ENCODE assay signal across 25 cellular contexts in the genomic region with DNA sequence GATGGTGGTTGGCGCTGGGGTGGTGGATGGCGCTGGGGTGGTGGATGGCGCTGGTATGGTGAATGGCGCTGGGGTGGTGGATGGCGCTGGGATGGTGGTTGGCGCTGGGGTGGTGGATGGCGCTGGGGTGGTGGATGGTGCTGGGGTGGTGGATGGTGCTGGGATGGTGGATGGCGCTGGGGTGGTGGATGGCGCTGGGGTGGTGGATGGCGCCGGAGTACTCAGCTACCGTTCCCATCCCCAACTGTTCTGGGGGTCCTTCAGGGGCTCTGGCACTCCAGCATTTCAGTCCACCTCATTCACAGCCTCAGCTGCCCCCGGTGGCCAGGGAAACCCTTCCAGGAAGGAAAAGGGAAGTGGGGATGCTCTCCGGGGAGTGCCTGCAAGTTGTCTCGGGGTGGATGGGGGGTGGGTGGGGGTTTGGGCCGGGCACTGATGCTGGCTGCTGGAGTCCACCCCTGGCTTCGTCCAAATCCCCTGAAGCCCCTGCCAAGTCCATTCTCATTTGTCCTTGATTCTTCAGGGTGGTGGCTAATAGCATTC.
A peak's percentile ranks its signal among the peaks of the same experiment; 100 is the strongest.
DNase-seq lines count a peak whose midpoint lies in the region; ATAC-seq and TF ChIP-seq lines count a peak whose summit lies in the region.
"Had no signal": no experiment of that assay in that cellular context is flagged by ENCODE, and none has a peak within 500 bp of the region (broad histone marks: within the 10 kb centered on the region; RNA-seq: fewer than 3 reads in every experiment).

No MANE protein-coding gene starts in this region.

- H3K4me3 ChIP-seq in RWPE2 (ENCODE audit: severe bottlenecking) = no peak overlapping the region
- H3K4me3 ChIP-seq in mesenchymal stem cell (ENCODE audit: insufficient read depth in 1 of 2, low read depth in 1 of 2, low read length in 2 of 2) = no peak overlapping the region
- H3K4me3 ChIP-seq in transverse colon = no peak overlapping the region
- H3K4me3 ChIP-seq: GM23248 had no signal

- no peak for TF ChIP-seq EP300 in transverse colon (IDR thresholded peaks at IDR 0.05; ENCODE audit: low read depth)

- peaks cover 2% of the 10 kb centered on the region for H3K36me3 Mint-ChIP-seq in T-helper 17 cell (ENCODE audit: low read depth)
- H3K36me3 Mint-ChIP-seq: CD4-positive, alpha-beta memory T cell had no signal

- no peak overlapping the region for H2BK5ac ChIP-seq in mesenchymal stem cell (ENCODE audit: low read depth, low read length, poor library complexity, severe bottlenecking)

- peaks cover 36% of the 10 kb centered on the region for H3K27me3 Mint-ChIP-seq in T-helper 17 cell

- H3K9ac ChIP-seq in mesenchymal stem cell (ENCODE audit: low read length) = no peak overlapping the region
- H3K9ac ChIP-seq: GM23248, SK-N-SH had no signal

- H3K36me3 ChIP-seq in RWPE2 (ENCODE audit: low read depth) (no peaks in the 10 kb centered on the region), mesenchymal stem cell (ENCODE audit: control insufficient read depth in 1 of 2, insufficient read depth in 2 of 2, low read depth in 1 of 2, low read length in 2 of 2) (peaks cover 0 to 7% of the 10 kb centered on the region in 2 experiments), transverse colon (no peaks in the 10 kb centered on the region)

- no peak overlapping the region for H3K23ac ChIP-seq in mesenchymal stem cell (ENCODE audit: low read length in 2 of 2)

- ATAC-seq in left ventricle myocardium superior (no peak), left cardiac atrium (no peak), RWPE2 (ENCODE audit: low read depth) (no peak), T-helper 17 cell (no peak)
- ATAC-seq: Panc1 had no signal

- no peak overlapping the region for H3K4me3 Mint-ChIP-seq in T-helper 17 cell
- H3K4me3 Mint-ChIP-seq: CD4-positive, alpha-beta memory T cell; H9 had no signal

- TF ChIP-seq CTCF in RWPE2 (IDR thresholded peaks at IDR 0.05; ENCODE audit: poor library complexity, severe bottlenecking) (no peak), transverse colon (IDR thresholded peaks at IDR 0.05) (no peak)

- H2AK5ac ChIP-seq in mesenchymal stem cell (ENCODE audit: low read length, severe bottlenecking) = no peak overlapping the region

- WGBS in mesenchymal stem cell = 92% methylated on average over 11 of the region's 17 CpGs
- WGBS in transverse colon (ENCODE audit: low coverage in 1 of 2), 2 donors = 72 to 93% methylated on average over 7 to 17 of the region's 17 CpGs

- peak overlapping the region in 1 of 2 experiments; percentile 29 for H3K18ac ChIP-seq in mesenchymal stem cell (ENCODE audit: low read depth in 1 of 2, low read length in 2 of 2)

- H3K79me1 ChIP-seq in mesenchymal stem cell (replicated peaks; ENCODE audit: low read length, poor library complexity, severe bottlenecking) = no peaks in the 10 kb centered on the region

- no peak overlapping the region for H3K14ac ChIP-seq in mesenchymal stem cell (ENCODE audit: low read length in 2 of 2)

- H3K27ac Mint-ChIP-seq in T-helper 17 cell = no peak overlapping the region
- H3K27ac Mint-ChIP-seq: CD4-positive, alpha-beta memory T cell; H9 had no signal

- no peak overlapping the region for H2BK120ac ChIP-seq in mesenchymal stem cell (ENCODE audit: low read depth, low read length)

- H3K4ac ChIP-seq in mesenchymal stem cell (ENCODE audit: low read depth in 1 of 2, low read length in 2 of 2) = peak overlapping the region in 1 of 2 experiments; percentile 2

- peak; percentile 2 for DNase-seq in left ventricle myocardium superior
- no peak for DNase-seq in left cardiac atrium
- DNase-seq in RWPE2 (ENCODE audit: low spot score) = peak; percentile 33
- DNase-seq in mesenchymal stem cell = no peak
- peak; percentile 3 for DNase-seq in transverse colon
- DNase-seq in T-helper 17 cell = no peak
- DNase-seq in activated CD8-positive, alpha-beta memory T cell treated with anti-CD3 and anti-CD28 coated beads, Interleukin-2, amount 50 U/mL, for 48 hours = no peak
- no peak for DNase-seq in NCI-H446 (lab: John Stamatoyannopoulos, UW)
- DNase-seq: C1 segment of cervical spinal cord; CD4-positive, alpha-beta memory T cell; COR-L47; GM23248; H9; Karpas-422; NCI-H1092; NCI-H1417 treated with DMSO at 0.1 percent for 48 hours; NCI-H1694 treated with DMSO at 0.1 percent for 48 hours; NCI-H2081; NCI-H2227 treated with DMSO at 0.1 percent for 48 hours; NCI-H510A; NCI-H69; SK-N-SH had no signal

- H3K27ac ChIP-seq in RWPE2 (ENCODE audit: poor library complexity, severe bottlenecking) (no peak overlapping the region), mesenchymal stem cell (ENCODE audit: low read length, poor library complexity, severe bottlenecking) (no peak overlapping the region), transverse colon (no peak overlapping the region)
- H3K27ac ChIP-seq: GM23248, HL-60, RWPE1 had no signal

- H3K4me1 ChIP-seq in RWPE2 (ENCODE audit: insufficient read depth, poor library complexity, severe bottlenecking) (no peaks in the 10 kb centered on the region), mesenchymal stem cell (ENCODE audit: control insufficient read depth, insufficient read depth, low read depth, low read length) (peaks cover 10% of the 10 kb centered on the region), transverse colon (peaks cover 0 to 5% (median 0%) of the 10 kb centered on the region in 4 donors)

- no peaks in the 10 kb centered on the region for H3K9me3 ChIP-seq in RWPE2 (ENCODE audit: severe bottlenecking)
- no peaks in the 10 kb centered on the region for H3K9me3 ChIP-seq in mesenchymal stem cell (ENCODE audit: control insufficient read depth, low read length)
- no peaks in the 10 kb centered on the region for H3K9me3 ChIP-seq in transverse colon
- H3K9me3 ChIP-seq in T-helper 17 cell (ENCODE audit: control insufficient read depth, low read length, poor library complexity, severe bottlenecking) = no peaks in the 10 kb centered on the region
- H3K9me3 ChIP-seq: SK-N-SH had no signal

- in situ Hi-C loops in transverse colon (cut with MboI; ENCODE audit: low pct_ligation_motif_present in 1 of 4, low pct_unique_long_range_greater_than_20kb in 1 of 4, low sequenced_read_pairs in 3 of 4) = no loop called here

- peak overlapping the region; percentile 42 to 94 for H2BK12ac ChIP-seq in mesenchymal stem cell (ENCODE audit: low read length in 2 of 2)

- H3K4me1 Mint-ChIP-seq in T-helper 17 cell = no peaks in the 10 kb centered on the region
- H3K4me1 Mint-ChIP-seq: CD4-positive, alpha-beta memory T cell had no signal

- intact Hi-C loops in left ventricle myocardium superior (cut with micrococcal nuclease) = no loop called here
- intact Hi-C loops in left cardiac atrium (cut with DNase I) = no loop called here
- intact Hi-C loops in transverse colon (cut with DNase I; ENCODE audit: low total_unique reads) = no loop called here

- TF ChIP-seq POLR2A in transverse colon (IDR thresholded peaks at IDR 0.05) = no peak

- H4K91ac ChIP-seq in mesenchymal stem cell (ENCODE audit: low read length) = peak overlapping the region; percentile 48

- H2BK15ac ChIP-seq in mesenchymal stem cell (ENCODE audit: low read depth, poor library complexity, severe bottlenecking) = peak overlapping the region; percentile 82

- H3K4me2 ChIP-seq in mesenchymal stem cell (ENCODE audit: low read length, poor library complexity, severe bottlenecking) = no peak overlapping the region
- H3K4me2 ChIP-seq: SK-N-SH had no signal

- no peak overlapping the region for H2AFZ ChIP-seq in mesenchymal stem cell (ENCODE audit: low read depth, low read length)
- H2AFZ ChIP-seq: GM23248 had no signal

- no peak overlapping the region for H4K8ac ChIP-seq in mesenchymal stem cell (ENCODE audit: low read length)

- H3K27me3 ChIP-seq in RWPE2 (ENCODE audit: insufficient read depth, poor library complexity, severe bottlenecking) = no peaks in the 10 kb centered on the region
- no peaks in the 10 kb centered on the region for H3K27me3 ChIP-seq in mesenchymal stem cell (ENCODE audit: control insufficient read depth in 1 of 2, insufficient read depth in 1 of 2, low read length in 2 of 2)
- H3K27me3 ChIP-seq in transverse colon = no peaks in the 10 kb centered on the region

Comparison
In these comparisons a context has a peak if more than half of its experiments do, and no peak if none do; other contexts are left out.
1. DNase-seq: peak in left ventricle myocardium superior (single experiment), RWPE2 (single experiment) and transverse colon (single experiment); none in left cardiac atrium (single experiment), mesenchymal stem cell (single experiment), T-helper 17 cell (0 of 3), activated CD8-positive, alpha-beta memory T cell treated with anti-CD3 and anti-CD28 coated beads, Interleukin-2, amount 50 U/mL, for 48 hours (single experiment) and NCI-H446 (0 of 2).